ENCODE assay signal across 8 cellular contexts in the genomic region with DNA sequence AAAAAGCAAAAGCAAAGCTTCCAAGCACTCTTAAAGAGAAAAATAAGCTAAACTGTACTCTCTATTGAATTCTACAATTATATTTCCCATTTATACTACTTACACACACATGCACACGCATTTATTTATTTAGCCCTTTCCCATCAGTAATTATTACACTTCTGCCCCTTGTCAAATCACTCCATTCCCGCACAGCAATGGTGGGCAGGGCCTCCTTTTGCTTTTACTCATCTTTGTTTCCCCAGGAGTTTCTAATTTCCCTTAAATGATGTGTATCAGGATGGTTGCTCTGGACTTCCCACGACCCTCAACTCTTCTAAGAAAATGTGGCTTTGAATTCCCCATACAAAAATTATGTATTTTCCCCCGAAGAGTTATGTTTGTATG. TPM values are rescaled to one million over a fixed set of nuclear protein-coding genes. Genes with fewer than 3 reads are reported as not detected.
DNase-seq lines count a peak whose midpoint lies in the region; ATAC-seq and TF ChIP-seq lines count a peak whose summit lies in the region.

No MANE protein-coding gene starts in this region.

- peak overlapping the region; percentile 90 to 97 (median 94) for H3K4me3 Mint-ChIP-seq in naive B cell

- peak overlapping the region; percentile 29 for H3K4me3 ChIP-seq in AG09309 (ENCODE audit: control insufficient read depth, low read depth, low read length)
- peak overlapping the region; percentile 26 to 60 for H3K4me3 ChIP-seq in cardiac fibroblast (replicated peaks in 1 of 2; ENCODE audit: low read depth in 2 of 2, low read length in 2 of 2)

- no peak for TF ChIP-seq CTCF in AG09309 (IDR thresholded peaks at IDR 0.05; ENCODE audit: control insufficient read depth, insufficient read depth, low read depth, low read length, missing control alignments)
- TF ChIP-seq CTCF in cardiac fibroblast (IDR thresholded peaks at IDR 0.05; ENCODE audit: low read depth, low read length): no peak
- no peak for TF ChIP-seq CTCF in omental fat pad (IDR thresholded peaks at IDR 0.05)

- no peak for DNase-seq in AG09309 (ENCODE audit: low read depth)
- DNase-seq in cardiac fibroblast (ENCODE audit: low read depth in 2 of 2): no peak
- no peak for DNase-seq in naive B cell
- no peak for DNase-seq in omental fat pad (ENCODE audit: low spot score)
- DNase-seq in COLO829 (ENCODE audit: low spot score): no peak
- no peak for DNase-seq in DMS 273 (lab: John Stamatoyannopoulos, UW; ENCODE audit: unreplicated experiment)

- H3K36me3 Mint-ChIP-seq in naive B cell: no peaks in the 10 kb centered on the region

- peaks cover 13 to 19% (median 15%) of the 10 kb centered on the region in 3 donors for H3K4me1 Mint-ChIP-seq in naive B cell

- no peaks in the 10 kb centered on the region for H3K9me3 Mint-ChIP-seq in naive B cell

- peak overlapping the region; percentile 74 to 96 (median 94) for H3K27ac Mint-ChIP-seq in naive B cell

- H3K27me3 Mint-ChIP-seq in naive B cell: no peaks in the 10 kb centered on the region

- ATAC-seq in HG03064 (IDR thresholded peaks at IDR 0.05; ENCODE audit: low read depth, unreplicated experiment): peak; percentile 5
- no peak for ATAC-seq in naive B cell (ENCODE audit: low read depth in 2 of 2)
- ATAC-seq in omental fat pad (ENCODE audit: low FRiP score): no peak
- ATAC-seq in GM18520 (IDR thresholded peaks at IDR 0.05; ENCODE audit: unreplicated experiment): no peak

RNA-seq across cellular contexts. Expression of a gene that starts 19.9 kb away (rescaled TPM):
- not detected for polyA plus RNA-seq in naive B cell (ENCODE audit: low read depth in 6 of 6)
- total RNA-seq in omental fat pad: not detected

RNA-seq across cellular contexts. Expression of a gene that starts 20.1 kb away (rescaled TPM):
- polyA plus RNA-seq in naive B cell (ENCODE audit: low read depth in 6 of 6): 10 to 100 TPM; 44.3 to 57.7 (median 52.0) TPM
- total RNA-seq in omental fat pad: 100 to 1,000 TPM in 1 of 4 donors, 10 to 100 TPM in 3; 80.9 to 117 (median 89.4) TPM

RNA-seq across cellular contexts. Expression of a gene that starts 35.2 kb away (rescaled TPM):
- not detected for polyA plus RNA-seq in naive B cell (ENCODE audit: low read depth in 6 of 6)
- total RNA-seq in omental fat pad: 1 to 10 TPM in 3 of 4 donors, under 1 TPM in 1; 0.56 to 5.9 (median 2.8) TPM
